Comparison of ENCODE assay signal across 1 cellular context in the genomic region with DNA sequence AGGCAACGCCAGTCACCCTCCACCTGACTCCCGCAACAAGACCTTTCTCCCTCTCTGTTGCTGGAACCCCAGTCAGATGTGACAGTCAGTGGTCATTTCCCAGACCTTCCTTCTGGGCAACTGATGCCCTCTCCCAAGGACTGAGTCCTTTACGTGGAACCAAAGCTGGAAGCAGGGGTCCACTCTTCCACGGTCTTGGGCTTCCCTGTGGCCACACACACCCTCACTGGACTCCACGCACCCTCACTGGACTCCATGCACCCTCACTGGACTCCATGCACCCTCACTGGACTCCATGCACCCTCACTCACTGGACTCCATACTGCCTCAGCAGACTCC.
TF ChIP-seq lines count a peak whose summit lies in the region.

No MANE protein-coding gene starts in this region.

TF ChIP-seq in A549, 52 proteins besides CTCF, POLR2A, EP300 and RAD21 (continued from another document):
- TF ChIP-seq, protein P1, sequence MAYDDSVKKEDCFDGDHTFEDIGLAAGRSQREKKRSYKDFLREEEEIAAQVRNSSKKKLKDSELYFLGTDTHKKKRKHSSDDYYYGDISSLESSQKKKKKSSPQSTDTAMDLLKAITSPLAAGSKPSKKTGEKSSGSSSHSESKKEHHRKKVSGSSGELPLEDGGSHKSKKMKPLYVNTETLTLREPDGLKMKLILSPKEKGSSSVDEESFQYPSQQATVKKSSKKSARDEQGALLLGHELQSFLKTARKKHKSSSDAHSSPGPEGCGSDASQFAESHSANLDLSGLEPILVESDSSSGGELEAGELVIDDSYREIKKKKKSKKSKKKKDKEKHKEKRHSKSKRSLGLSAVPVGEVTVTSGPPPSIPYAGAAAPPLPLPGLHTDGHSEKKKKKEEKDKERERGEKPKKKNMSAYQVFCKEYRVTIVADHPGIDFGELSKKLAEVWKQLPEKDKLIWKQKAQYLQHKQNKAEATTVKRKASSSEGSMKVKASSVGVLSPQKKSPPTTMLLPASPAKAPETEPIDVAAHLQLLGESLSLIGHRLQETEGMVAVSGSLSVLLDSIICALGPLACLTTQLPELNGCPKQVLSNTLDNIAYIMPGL (CRISPR knock-in tag; IDR thresholded peaks at IDR 0.05; ENCODE audit: borderline replicate concordance), result no peak
- TF ChIP-seq, protein P2, sequence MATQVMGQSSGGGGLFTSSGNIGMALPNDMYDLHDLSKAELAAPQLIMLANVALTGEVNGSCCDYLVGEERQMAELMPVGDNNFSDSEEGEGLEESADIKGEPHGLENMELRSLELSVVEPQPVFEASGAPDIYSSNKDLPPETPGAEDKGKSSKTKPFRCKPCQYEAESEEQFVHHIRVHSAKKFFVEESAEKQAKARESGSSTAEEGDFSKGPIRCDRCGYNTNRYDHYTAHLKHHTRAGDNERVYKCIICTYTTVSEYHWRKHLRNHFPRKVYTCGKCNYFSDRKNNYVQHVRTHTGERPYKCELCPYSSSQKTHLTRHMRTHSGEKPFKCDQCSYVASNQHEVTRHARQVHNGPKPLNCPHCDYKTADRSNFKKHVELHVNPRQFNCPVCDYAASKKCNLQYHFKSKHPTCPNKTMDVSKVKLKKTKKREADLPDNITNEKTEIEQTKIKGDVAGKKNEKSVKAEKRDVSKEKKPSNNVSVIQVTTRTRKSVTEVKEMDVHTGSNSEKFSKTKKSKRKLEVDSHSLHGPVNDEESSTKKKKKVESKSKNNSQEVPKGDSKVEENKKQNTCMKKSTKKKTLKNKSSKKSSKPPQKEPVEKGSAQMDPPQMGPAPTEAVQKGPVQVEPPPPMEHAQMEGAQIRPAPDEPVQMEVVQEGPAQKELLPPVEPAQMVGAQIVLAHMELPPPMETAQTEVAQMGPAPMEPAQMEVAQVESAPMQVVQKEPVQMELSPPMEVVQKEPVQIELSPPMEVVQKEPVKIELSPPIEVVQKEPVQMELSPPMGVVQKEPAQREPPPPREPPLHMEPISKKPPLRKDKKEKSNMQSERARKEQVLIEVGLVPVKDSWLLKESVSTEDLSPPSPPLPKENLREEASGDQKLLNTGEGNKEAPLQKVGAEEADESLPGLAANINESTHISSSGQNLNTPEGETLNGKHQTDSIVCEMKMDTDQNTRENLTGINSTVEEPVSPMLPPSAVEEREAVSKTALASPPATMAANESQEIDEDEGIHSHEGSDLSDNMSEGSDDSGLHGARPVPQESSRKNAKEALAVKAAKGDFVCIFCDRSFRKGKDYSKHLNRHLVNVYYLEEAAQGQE (IDR thresholded peaks at IDR 0.05), result no peak
- TF ChIP-seq SMC3 (IDR thresholded peaks at IDR 0.05) (no peak), RNF2 (IDR thresholded peaks at IDR 0.05; ENCODE audit: borderline replicate concordance, low read depth) (no peak), FOSL2 (IDR thresholded peaks at IDR 0.05) (no peak), FOSL2 (CRISPR knock-in tag; IDR thresholded peaks at IDR 0.05) (no peak), CEBPB (IDR thresholded peaks at IDR 0.05) (no peak), HOXB13 (CRISPR knock-in tag; IDR thresholded peaks at IDR 0.05; ENCODE audit: low read depth) (no peak), KDM5A (IDR thresholded peaks at IDR 0.05) (no peak)
- TF ChIP-seq, protein P3, sequence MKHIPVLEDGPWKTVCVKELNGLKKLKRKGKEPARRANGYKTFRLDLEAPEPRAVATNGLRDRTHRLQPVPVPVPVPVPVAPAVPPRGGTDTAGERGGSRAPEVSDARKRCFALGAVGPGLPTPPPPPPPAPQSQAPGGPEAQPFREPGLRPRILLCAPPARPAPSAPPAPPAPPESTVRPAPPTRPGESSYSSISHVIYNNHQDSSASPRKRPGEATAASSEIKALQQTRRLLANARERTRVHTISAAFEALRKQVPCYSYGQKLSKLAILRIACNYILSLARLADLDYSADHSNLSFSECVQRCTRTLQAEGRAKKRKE (CRISPR knock-in tag; IDR thresholded peaks at IDR 0.05; ENCODE audit: low read depth), result no peak
